In genomic region chr16:22355487-22355908, GRCh38 we compare ENCODE assay signal across 14 cellular contexts. TPM values are rescaled to one million over a fixed set of nuclear protein-coding genes. Genes with fewer than 3 reads are reported as not detected.
DNase-seq lines count a peak whose midpoint lies in the region; ATAC-seq and TF ChIP-seq lines count a peak whose summit lies in the region.
"Had no signal": no experiment of that assay in that cellular context is flagged by ENCODE, and none has a peak within 500 bp of the region (broad histone marks: within the 10 kb centered on the region; RNA-seq: fewer than 3 reads in every experiment).

No MANE protein-coding gene starts in this region.

- no peaks in the 10 kb centered on the region for H3K9me3 ChIP-seq in MM.1S (replicated peaks; ENCODE audit: insufficient read depth, low read length)
- H3K9me3 ChIP-seq: breast epithelium had no signal

- no peaks in the 10 kb centered on the region for H3K36me3 ChIP-seq in MM.1S (replicated peaks; ENCODE audit: insufficient read depth, low read length)
- H3K36me3 ChIP-seq: breast epithelium had no signal

- H3K4me2 ChIP-seq in MM.1S (ENCODE audit: low read depth, low read length) = peak overlapping the region; percentile 5; the same call in 1 of the 2 replicates

- peaks cover 81% of the 10 kb centered on the region for H3K79me2 ChIP-seq in MM.1S (ENCODE audit: low read length)

- H3K4me1 ChIP-seq in MM.1S (ENCODE audit: low read length) = peaks cover 37% of the 10 kb centered on the region
- H3K4me1 ChIP-seq: breast epithelium had no signal

- peaks cover 81% of the 10 kb centered on the region for H3K4me1 Mint-ChIP-seq in activated naive CD4-positive, alpha-beta T cell treated with anti-CD3 and anti-CD28 coated beads, Interleukin-2, amount 50 U/mL, for 24 hours
- peaks cover 54% of the 10 kb centered on the region for H3K4me1 Mint-ChIP-seq in activated T-helper 2 cell treated with anti-CD3 and anti-CD28 coated beads, Interferon-gamma antibody, Interleukin-2, Interleukin-4, amounts not matched to agents 10 μg/mL and 5 μg/mL and 100 μg/mL, durations not matched to agents 14 hours and 24 hours and 36 hours (ENCODE audit: low read depth)
- H3K4me1 Mint-ChIP-seq in progenitor cell of endocrine pancreas (ENCODE audit: low read depth) = peaks cover 20% of the 10 kb centered on the region

- H3K27me3 Mint-ChIP-seq in activated naive CD4-positive, alpha-beta T cell treated with anti-CD3 and anti-CD28 coated beads, Interleukin-2, amount 50 U/mL, for 24 hours = no peaks in the 10 kb centered on the region
- no peaks in the 10 kb centered on the region for H3K27me3 Mint-ChIP-seq in activated T-helper 2 cell treated with anti-CD3 and anti-CD28 coated beads, Interferon-gamma antibody, Interleukin-2, Interleukin-4, amounts not matched to agents 10 μg/mL and 5 μg/mL and 100 μg/mL, durations not matched to agents 14 hours and 24 hours and 36 hours (ENCODE audit: low read depth)
- no peaks in the 10 kb centered on the region for H3K27me3 Mint-ChIP-seq in progenitor cell of endocrine pancreas

- H3K4me3 Mint-ChIP-seq in activated naive CD4-positive, alpha-beta T cell treated with anti-CD3 and anti-CD28 coated beads, Interleukin-2, amount 50 U/mL, for 24 hours = peak overlapping the region; percentile 42
- H3K4me3 Mint-ChIP-seq in activated T-helper 2 cell treated with anti-CD3 and anti-CD28 coated beads, Interferon-gamma antibody, Interleukin-2, Interleukin-4, amounts not matched to agents 10 μg/mL and 5 μg/mL and 100 μg/mL, durations not matched to agents 14 hours and 24 hours and 36 hours (ENCODE audit: low read depth) = no peak overlapping the region
- H3K4me3 Mint-ChIP-seq in progenitor cell of endocrine pancreas (ENCODE audit: low read depth) = no peak overlapping the region

- H3K9me3 Mint-ChIP-seq in activated naive CD4-positive, alpha-beta T cell treated with anti-CD3 and anti-CD28 coated beads, Interleukin-2, amount 50 U/mL, for 24 hours = no peaks in the 10 kb centered on the region
- no peaks in the 10 kb centered on the region for H3K9me3 Mint-ChIP-seq in activated T-helper 2 cell treated with anti-CD3 and anti-CD28 coated beads, Interferon-gamma antibody, Interleukin-2, Interleukin-4, amounts not matched to agents 10 μg/mL and 5 μg/mL and 100 μg/mL, durations not matched to agents 14 hours and 24 hours and 36 hours
- no peaks in the 10 kb centered on the region for H3K9me3 Mint-ChIP-seq in progenitor cell of endocrine pancreas (ENCODE audit: low read depth)

- no peak for DNase-seq in activated naive CD4-positive, alpha-beta T cell treated with anti-CD3 and anti-CD28 coated beads, Interleukin-2, amount 50 U/mL, for 16 hours
- DNase-seq in MM.1S (peak; percentile 22), NCI-H1105 (lab: John Stamatoyannopoulos, UW) (no peak), progenitor cell of endocrine pancreas (ENCODE audit: low spot score, unreplicated experiment) (no peak), posterior cingulate gyrus (no peak)
- no peak for DNase-seq in activated T-helper 2 cell treated with anti-CD3 and anti-CD28 coated beads, Interferon-gamma antibody, Interleukin-2, Interleukin-4, amounts not matched to agents 10 μg/mL and 5 μg/mL and 100 μg/mL, durations not matched to agents 14 hours and 24 hours and 36 hours (ENCODE audit: low spot score)
- DNase-seq: DND-41; islet precursor cell; NCI-H1092 treated with DMSO at 0.1 percent for 48 hours; NCI-H345; stimulated activated CD4-positive, alpha-beta T cell treated with anti-CD3 and anti-CD28 coated beads, Interleukin-1b, Interleukin-23, amount 100 ng/mL, for 48 hours had no signal

- no peak overlapping the region for H3K9ac ChIP-seq in MM.1S (ENCODE audit: low read length)

- no peaks in the 10 kb centered on the region for H3K9me2 ChIP-seq in MM.1S (replicated peaks; ENCODE audit: insufficient read depth, low read length)

- H3K27ac Mint-ChIP-seq in activated naive CD4-positive, alpha-beta T cell treated with anti-CD3 and anti-CD28 coated beads, Interleukin-2, amount 50 U/mL, for 24 hours = peak overlapping the region; percentile 81
- H3K27ac Mint-ChIP-seq in activated T-helper 2 cell treated with anti-CD3 and anti-CD28 coated beads, Interferon-gamma antibody, Interleukin-2, Interleukin-4, amounts not matched to agents 10 μg/mL and 5 μg/mL and 100 μg/mL, durations not matched to agents 14 hours and 24 hours and 36 hours = peak overlapping the region; percentile 76
- H3K27ac Mint-ChIP-seq in progenitor cell of endocrine pancreas = no peak overlapping the region

- TF ChIP-seq CTCF in MM.1S (IDR thresholded peaks at IDR 0.05; ENCODE audit: low read length) (no peak), progenitor cell of endocrine pancreas (IDR thresholded peaks at IDR 0.05; ENCODE audit: unreplicated experiment) (no peak)

- H4K20me1 ChIP-seq in MM.1S (ENCODE audit: insufficient read depth, low read length) = no peaks in the 10 kb centered on the region

- H2AFZ ChIP-seq in MM.1S (ENCODE audit: low read length) = no peak overlapping the region

- peaks cover 38% of the 10 kb centered on the region for H3F3A ChIP-seq in MM.1S (ENCODE audit: insufficient read depth, low read length)

- intact Hi-C loops in activated T-helper 2 cell treated with anti-CD3 and anti-CD28 coated beads, Interferon-gamma antibody, Interleukin-2, Interleukin-4, amounts not matched to agents 10 μg/mL and 5 μg/mL and 100 μg/mL, durations not matched to agents 14 hours and 24 hours and 36 hours (cut with micrococcal nuclease) = no loop called here
- intact Hi-C loops in posterior cingulate gyrus (cut with DNase I) = no loop called here

- no peak for ATAC-seq in GM21515 (IDR thresholded peaks at IDR 0.05; ENCODE audit: unreplicated experiment)

- peak overlapping the region; percentile 38; the same call in 1 of the 2 replicates for H3K27ac ChIP-seq in MM.1S (ENCODE audit: low read length)
- H3K27ac ChIP-seq: breast epithelium had no signal

- peaks cover 16% of the 10 kb centered on the region for H3K36me3 Mint-ChIP-seq in activated naive CD4-positive, alpha-beta T cell treated with anti-CD3 and anti-CD28 coated beads, Interleukin-2, amount 50 U/mL, for 24 hours
- peaks cover 61% of the 10 kb centered on the region for H3K36me3 Mint-ChIP-seq in activated T-helper 2 cell treated with anti-CD3 and anti-CD28 coated beads, Interferon-gamma antibody, Interleukin-2, Interleukin-4, amounts not matched to agents 10 μg/mL and 5 μg/mL and 100 μg/mL, durations not matched to agents 14 hours and 24 hours and 36 hours (ENCODE audit: low read depth)
- peaks cover 17% of the 10 kb centered on the region for H3K36me3 Mint-ChIP-seq in progenitor cell of endocrine pancreas (ENCODE audit: insufficient read depth)

- H3K27me3 ChIP-seq in MM.1S (replicated peaks; ENCODE audit: insufficient read depth, low read length) = no peaks in the 10 kb centered on the region
- H3K27me3 ChIP-seq: breast epithelium had no signal

- H3K4me3 ChIP-seq in MM.1S (ENCODE audit: low read length) = no peak overlapping the region
- H3K4me3 ChIP-seq: breast epithelium had no signal

RNA-seq across cellular contexts. Expression of gene CDR2, which starts 18.9 kb away (rescaled TPM):
- total RNA-seq in activated T-helper 2 cell treated with anti-CD3 and anti-CD28 coated beads, Interferon-gamma antibody, Interleukin-2, Interleukin-4, amounts not matched to agents 10 μg/mL and 5 μg/mL and 100 μg/mL, durations not matched to agents 14 hours and 24 hours and 36 hours = 42.9 and 46.8 TPM in 2 replicates
- total RNA-seq in progenitor cell of endocrine pancreas = 16.6 and 17.7 TPM in 2 replicates

RNA-seq across cellular contexts. Expression of gene POLR3E, which starts 58.3 kb away (rescaled TPM):
- 100 and 106 TPM in 2 replicates for total RNA-seq in activated T-helper 2 cell treated with anti-CD3 and anti-CD28 coated beads, Interferon-gamma antibody, Interleukin-2, Interleukin-4, amounts not matched to agents 10 μg/mL and 5 μg/mL and 100 μg/mL, durations not matched to agents 14 hours and 24 hours and 36 hours
- total RNA-seq in progenitor cell of endocrine pancreas = 65.0 and 69.6 TPM in 2 replicates
